ENCODE assay signal across 22 cellular contexts in genomic region chr7:94410471-94411466, GRCh38. TPM values are rescaled to one million over a fixed set of nuclear protein-coding genes. Genes with fewer than 3 reads are reported as not detected.
A peak's percentile ranks its signal among the peaks of the same experiment; 100 is the strongest.
DNase-seq lines count a peak whose midpoint lies in the region; ATAC-seq and TF ChIP-seq lines count a peak whose summit lies in the region.
"Had no signal": no experiment of that assay in that cellular context is flagged by ENCODE, and none has a peak within 500 bp of the region (broad histone marks: within the 10 kb centered on the region; RNA-seq: fewer than 3 reads in every experiment).

No MANE protein-coding gene starts in this region.

- H3K4me3 ChIP-seq in right atrium auricular region: no peak overlapping the region
- H3K4me3 ChIP-seq: body of pancreas, PC-9, SK-N-MC, transverse colon had no signal

- H3K36me3 Mint-ChIP-seq in chondrocyte (ENCODE audit: low read depth) (peaks cover 78% of the 10 kb centered on the region), nephron (ENCODE audit: low read depth) (peaks cover 93% of the 10 kb centered on the region)
- H3K36me3 Mint-ChIP-seq: activated naive CD4-positive, alpha-beta T cell treated with anti-CD3 and anti-CD28 coated beads, Interleukin-2, amount 50 U/mL, for 24 hours; CD14-positive monocyte had no signal

- H3K27me3 Mint-ChIP-seq in chondrocyte (ENCODE audit: low read depth) (no peaks in the 10 kb centered on the region), nephron (ENCODE audit: low read depth) (no peaks in the 10 kb centered on the region)
- H3K27me3 Mint-ChIP-seq: dendritic cell treated with granulocyte-macrophage colony-stimulating factor and Interleukin-4, amounts not matched to agents 40 ng/mL and 50 ng/mL, for 4 days had no signal

- H3K4me1 Mint-ChIP-seq in chondrocyte (ENCODE audit: low read depth) (peaks cover 98% of the 10 kb centered on the region), nephron (peaks cover 80% of the 10 kb centered on the region)
- H3K4me1 Mint-ChIP-seq: activated naive CD4-positive, alpha-beta T cell treated with anti-CD3 and anti-CD28 coated beads, Interleukin-2, amount 50 U/mL, for 24 hours; CD14-positive monocyte had no signal

- no peak overlapping the region for H3K27ac ChIP-seq in right atrium auricular region
- H3K27ac ChIP-seq: body of pancreas, PC-9, SK-N-MC had no signal

- H3K36me3 ChIP-seq in right atrium auricular region: peaks cover 63% of the 10 kb centered on the region

- TF ChIP-seq CTCF in right atrium auricular region (IDR thresholded peaks at IDR 0.05): no peak
- TF ChIP-seq CTCF in chondrocyte (IDR thresholded peaks at IDR 0.05): no peak
- no peak for TF ChIP-seq CTCF in nephron (IDR thresholded peaks at IDR 0.05; ENCODE audit: unreplicated experiment in 3 of 3)

- H3K4me3 Mint-ChIP-seq in chondrocyte (ENCODE audit: unreplicated experiment) (peak overlapping the region; percentile 25), nephron (peak overlapping the region in 2 of 3 experiments; percentile 16 to 51)
- H3K4me3 Mint-ChIP-seq: activated naive CD4-positive, alpha-beta T cell treated with anti-CD3 and anti-CD28 coated beads, Interleukin-2, amount 50 U/mL, for 24 hours; CD14-positive monocyte; dendritic cell treated with granulocyte-macrophage colony-stimulating factor and Interleukin-4, amounts not matched to agents 40 ng/mL and 50 ng/mL, for 4 days had no signal

- DNase-seq in Right ventricle myocardium inferior (ENCODE audit: missing footprints): no peak
- DNase-seq in right atrium auricular region (ENCODE audit: low spot score): no peak
- no peak for DNase-seq in chondrocyte (ENCODE audit: low spot score)
- no peak for DNase-seq in activated CD4-positive, alpha-beta T cell treated with anti-CD3 and anti-CD28 coated beads, Interleukin-2, amount 50 U/mL, for 48 hours
- DNase-seq in NCI-H526 treated with DMSO at 0.1 percent for 48 hours (lab: John Stamatoyannopoulos, UW): no peak
- DNase-seq: activated T-cell treated with anti-CD3 and anti-CD28 coated beads, Interleukin-2, amount 50 U/mL, for 48 hours; body of pancreas; HCEC 1CT; left colon; MM.1S; NCI-H146; NCI-H82; PC-9; stimulated activated CD4-positive, alpha-beta T cell treated with anti-CD3 and anti-CD28 coated beads, Interleukin-15, amount 100 ng/mL, for 24 hours; transverse colon had no signal

- H3K27ac Mint-ChIP-seq in chondrocyte (ENCODE audit: unreplicated experiment) (peak overlapping the region; percentile 93), nephron (peak overlapping the region; percentile 22 to 94 (median 88))
- H3K27ac Mint-ChIP-seq: activated naive CD4-positive, alpha-beta T cell treated with anti-CD3 and anti-CD28 coated beads, Interleukin-2, amount 50 U/mL, for 24 hours; CD14-positive monocyte; dendritic cell treated with granulocyte-macrophage colony-stimulating factor and Interleukin-4, amounts not matched to agents 40 ng/mL and 50 ng/mL, for 4 days had no signal

- H3K4me1 ChIP-seq in right atrium auricular region: peaks cover 0 to 8% of the 10 kb centered on the region in 2 donors
- H3K4me1 ChIP-seq: body of pancreas, transverse colon had no signal

- H3K9me3 ChIP-seq in right atrium auricular region: no peaks in the 10 kb centered on the region
- H3K9me3 ChIP-seq: body of pancreas, transverse colon had no signal

- no peaks in the 10 kb centered on the region for H3K27me3 ChIP-seq in right atrium auricular region
- H3K27me3 ChIP-seq: body of pancreas, transverse colon had no signal

- H3K9me3 Mint-ChIP-seq in chondrocyte (ENCODE audit: low read depth) (no peaks in the 10 kb centered on the region), nephron (no peaks in the 10 kb centered on the region)
- H3K9me3 Mint-ChIP-seq: activated naive CD4-positive, alpha-beta T cell treated with anti-CD3 and anti-CD28 coated beads, Interleukin-2, amount 50 U/mL, for 24 hours; CD14-positive monocyte; dendritic cell treated with granulocyte-macrophage colony-stimulating factor and Interleukin-4, amounts not matched to agents 40 ng/mL and 50 ng/mL, for 4 days had no signal

- intact Hi-C loops in Right ventricle myocardium inferior (cut with DNase I): no loop called here

- peak; percentile 26 for ATAC-seq in Right ventricle myocardium inferior
- ATAC-seq in HG02763 (IDR thresholded peaks at IDR 0.05; ENCODE audit: unreplicated experiment): no peak
- ATAC-seq in GM18502 (IDR thresholded peaks at IDR 0.05; ENCODE audit: poor library complexity, unreplicated experiment): no peak
- ATAC-seq: body of pancreas, left colon had no signal

RNA-seq across cellular contexts. Expression of gene COL1A2, which starts 16.1 kb away (rescaled TPM):
- 96.6 TPM for total RNA-seq in Right ventricle myocardium inferior
- total RNA-seq in right atrium auricular region: 100 to 1,000 TPM in 1 of 2 donors, 10 to 100 TPM in 1; 67.0 to 228 TPM
- total RNA-seq in chondrocyte: 11,901 to 12,433 TPM (median 12,302 TPM) in 3 replicates
- total RNA-seq: PC-9 had no signal

Comparison
In these comparisons a context has a peak if more than half of its experiments do, and no peak if none do; other contexts are left out.
1. RNA of gene COL1A2, which starts 16.1 kb away (total RNA-seq): 11,901 to 12,433 TPM in chondrocyte; 67.0 to 228 TPM in right atrium auricular region and 96.6 TPM in Right ventricle myocardium inferior (single experiment); every median in the first group is over 10 times any median in the second.